Comparison of ENCODE assay signal across 8 cellular contexts in genomic region chr10:24920907-24921881, GRCh38. TPM values are rescaled to one million over a fixed set of nuclear protein-coding genes. Genes with fewer than 3 reads are reported as not detected.
DNase-seq lines count a peak whose midpoint lies in the region; ATAC-seq, FAIRE-seq and TF ChIP-seq lines count a peak whose summit lies in the region.

No MANE protein-coding gene starts in this region.

- peak overlapping the region; percentile 50; the same call in 1 of the 2 replicates for H3K4me2 ChIP-seq in GM12878 (ENCODE audit: control insufficient read depth, insufficient read depth)

- TF ChIP-seq EP300 in GM12878 (IDR thresholded peaks at IDR 0.05; ENCODE audit: borderline replicate concordance in 1 of 2, control insufficient read depth in 1 of 2, low read depth in 2 of 2, low read length in 2 of 2), result peak; percentile 86 to 91

- RAD21 ChIA-PET in GM12878 (lab: Charles Lee; ENCODE audit: unreplicated experiment), result interaction anchor here (0.6 to 3.1 kb wide), 16 partner anchors 9 to 196 kb away, joined by 3 to 38 read pairs (median 4); no protein-coding TSS in a partner anchor

- POLR2A ChIA-PET in GM12878 (lab: Charles Lee), result interaction anchor here (0.5 to 2.7 kb wide), 14 partner anchors 9 to 249 kb away, joined by 3 to 22 read pairs (median 4); no protein-coding TSS in a partner anchor

- no peaks in the 10 kb centered on the region for H4K20me1 ChIP-seq in GM12878 (ENCODE audit: control insufficient read depth, insufficient read depth)

- FAIRE-seq in RCC 7860 (lab: Jason Lieb, UNC) (peak; percentile 88), GM12878 (lab: Jason Lieb, UNC) (no peak)

- H3K9ac ChIP-seq in GM12878 (ENCODE audit: control insufficient read depth, insufficient read depth, low read length), result no peak overlapping the region

- DNase-seq in GM13977 (ENCODE audit: low spot score), result peak; percentile 28
- DNase-seq in RCC 7860 (ENCODE audit: low spot score), result peak; percentile 93
- DNase-seq in GM12878 (ENCODE audit: low read depth, low spot score), result peak; percentile 67
- peak; percentile 81 for DNase-seq in kidney glomerular epithelial cell (lab: John Stamatoyannopoulos, UW)
- DNase-seq in stimulated activated CD4-positive, alpha-beta T cell treated with anti-CD3 and anti-CD28 coated beads, Interleukin-4, amount 100 ng/mL, for 24 hours, result peak; percentile 81
- no peak for DNase-seq in NK-92 treated with Interleukin-12 subunit alpha and Interleukin-12 subunit beta, amount 100 ng/mL, for 24 hours (lab: John Stamatoyannopoulos, UW)
- no peak for DNase-seq in NCI-H1105 (lab: John Stamatoyannopoulos, UW)

- intact Hi-C loops in GM12878 (cut with micrococcal nuclease; ENCODE audit: unreplicated experiment), result loop anchor here (2.0 to 5.0 kb wide), 2 partner anchors 20 to 269 kb away; no protein-coding TSS in a partner anchor

- ATAC-seq in HG02623 (IDR thresholded peaks at IDR 0.05; ENCODE audit: unreplicated experiment) (peak; percentile 98), GM12878 (peak; percentile 95)

- WGBS in GM12878 (ENCODE audit: insufficient coverage, insufficient replicate concordance, low lambda C conversion rate, missing lambda C conversion rate), result 45% methylated on average over 7 of the region's 7 CpGs

- SMC1A ChIA-PET in GM12878 (lab: Charles Lee; ENCODE audit: uncharacterized antibody, unreplicated experiment), result interaction anchor here (0.6 to 9.9 kb wide), 20 partner anchors 8 to 278 kb away, joined by 3 to 152 read pairs (median 4); partner anchors contain the start of gene PRTFDC1

- TF ChIP-seq CTCF in GM13977 (IDR thresholded peaks at IDR 0.05; ENCODE audit: extremely low read depth, insufficient read depth, missing control alignments) (no peak), GM12878 (IDR thresholded peaks at IDR 0.05 in 2 of 3, conservative IDR thresholded peaks at IDR 0.05 in 1 of 3; ENCODE audit: control insufficient read depth in 2 of 3, extremely low read depth in 1 of 3, insufficient read depth in 1 of 3, low read depth in 3 of 3, low read length in 3 of 3) (no peak)

- peaks cover 9% of the 10 kb centered on the region for H3K4me1 ChIP-seq in GM12878 (ENCODE audit: control insufficient read depth, insufficient read depth, low read length)

- H3K4me3 ChIP-seq in GM12878, result no peak overlapping the region

- H3K79me2 ChIP-seq in GM12878 (ENCODE audit: control insufficient read depth, insufficient read depth, low read length), result no peaks in the 10 kb centered on the region

- TSS peak; percentile 84 for BruUV-seq in GM12878 (replicated peaks; lab: Mats Ljungman, UMichigan)

- H3K27me3 ChIP-seq in GM12878 (replicated peaks in 1 of 2; ENCODE audit: control insufficient read depth in 2 of 2, insufficient read depth in 2 of 2, low read length in 1 of 2), result no peaks in the 10 kb centered on the region

- TF ChIP-seq RAD21 in GM12878 (IDR thresholded peaks at IDR 0.05; ENCODE audit: insufficient read depth, low read depth, low read length), result peak; percentile 12; the same call in 1 of the 2 replicates

- peak overlapping the region; percentile 69 for H3K27ac ChIP-seq in GM12878 (ENCODE audit: control insufficient read depth, insufficient read depth)

- in situ Hi-C loops in GM13977 (cut with MboI; ENCODE audit: low pct_unique_long_range_greater_than_20kb, low sequenced_read_pairs, unreplicated experiment), result no loop called here
- in situ Hi-C loops in GM12878 (cut with MboI), result loop anchor here (25.0 kb wide), 1 partner anchor 1516 kb away; the partner anchor contains the start of gene APBB1IP

- peaks cover 0 to 2% of the 10 kb centered on the region in 2 experiments; a peak in 1 of 4 replicates for H3K36me3 ChIP-seq in GM12878 (ENCODE audit: control insufficient read depth in 2 of 2, insufficient read depth in 2 of 2, low read length in 1 of 2)

- peak overlapping the region; percentile 81 for H2AFZ ChIP-seq in GM12878 (ENCODE audit: control insufficient read depth, low read depth, low read length)

- H3K9me3 ChIP-seq in GM12878 (replicated peaks; ENCODE audit: control insufficient read depth, insufficient read depth, low read length), result peaks cover 10% of the 10 kb centered on the region; the same call in 2 of the 3 replicates

- TF ChIP-seq POLR2A in GM12878 (IDR thresholded peaks at IDR 0.05; ENCODE audit: low read depth, low read length), result no peak

- CTCF ChIA-PET in GM12878 (lab: Yijun Ruan, JAX), result interaction anchor here (1.3 to 2.7 kb wide), 5 partner anchors 9 to 24 kb away, joined by 4 to 12 read pairs (median 7); no protein-coding TSS in a partner anchor

TF ChIP-seq in GM12878, 131 proteins besides CTCF, POLR2A, EP300 and RAD21 (continues in another document):
- TF ChIP-seq PRDM15 (CRISPR knock-in tag; IDR thresholded peaks at IDR 0.05), result no peak
- TF ChIP-seq ZNF687 (IDR thresholded peaks at IDR 0.05), result peak; percentile 76
- TF ChIP-seq EGR1 (IDR thresholded peaks at IDR 0.05; ENCODE audit: borderline replicate concordance in 1 of 2, low read depth in 2 of 2, low read length in 2 of 2), result peak in 1 of 2 experiments; percentile 67; a peak in 1 of 3 replicates

RNA-seq across cellular contexts. Expression of gene PRTFDC1, which starts 31.2 kb away (rescaled TPM):
- total RNA-seq in GM12878 (2013; cell fraction: nucleolus; rRNA removed), result 13.4 and 13.7 TPM in 2 replicates
- total RNA-seq in GM12878 (2014; rRNA removed), result 5.5 and 7.3 TPM in 2 replicates
- total RNA-seq in GM12878 (2014; rRNA removed; fragmentation: Illumina TruSeq; extraction: Trizol), result 9.2 and 11.2 TPM in 2 replicates
- 6.7 and 7.4 TPM in 2 replicates for total RNA-seq in GM12878 (2021)
- 2.4 TPM for polyA plus RNA-seq in GM12878 (2011; ENCODE audit: low read depth)
- polyA plus RNA-seq in GM12878 (2011; rRNA removed), result 8.9 and 13.9 TPM in 2 replicates
- polyA plus RNA-seq in GM12878 (2011; cell fraction: cytosol; rRNA removed), result 5.3 TPM in 2 replicates
- polyA plus RNA-seq in GM12878 (2011; cell fraction: nucleus; rRNA removed), result 3.0 and 3.8 TPM in 2 replicates
- polyA plus RNA-seq in GM12878 (2012), result 1.4 and 1.9 TPM in 2 replicates
- polyA plus RNA-seq in GM12878 (2014; fragmentation: Illumina TruSeq; extraction: Trizol), result 12.5 and 14.0 TPM in 2 replicates
- 10 to 100 TPM; 13.5 to 17.3 TPM for polyA plus RNA-seq in GM12878 (2014; fragmentation: Nextera tagmentation; extraction: Ambion mirVana)
- polyA plus RNA-seq in GM12878 (2014; rRNA removed), result 8.0 and 10.1 TPM in 2 replicates
- 10 to 100 TPM; 13.8 to 14.2 TPM for polyA plus RNA-seq in GM12878 (2016; fragmentation: Nextera tagmentation; extraction: Ambion mirVana)
- 5.7 and 9.3 TPM in 2 replicates for polyA minus RNA-seq in GM12878 (2011; rRNA and poly(A)+ RNA removed)
- polyA minus RNA-seq in GM12878 (2011; cell fraction: cytosol; rRNA and poly(A)+ RNA removed), result 3.4 TPM in 1 of 2 replicates, not detected in the other
- 1.6 and 2.2 TPM in 2 replicates for polyA minus RNA-seq in GM12878 (2011; cell fraction: nucleus; rRNA and poly(A)+ RNA removed)

Comparison
In these comparisons a context has a peak if more than half of its experiments do, and no peak if none do; other contexts are left out.
1. DNase-seq: peak in GM13977 (single experiment), RCC 7860 (single experiment), GM12878 (single experiment), kidney glomerular epithelial cell (single experiment) and stimulated activated CD4-positive, alpha-beta T cell treated with anti-CD3 and anti-CD28 coated beads, Interleukin-4, amount 100 ng/mL, for 24 hours (single experiment); none in NK-92 treated with Interleukin-12 subunit alpha and Interleukin-12 subunit beta, amount 100 ng/mL, for 24 hours (single experiment) and NCI-H1105 (single experiment).